In the genomic region with DNA sequence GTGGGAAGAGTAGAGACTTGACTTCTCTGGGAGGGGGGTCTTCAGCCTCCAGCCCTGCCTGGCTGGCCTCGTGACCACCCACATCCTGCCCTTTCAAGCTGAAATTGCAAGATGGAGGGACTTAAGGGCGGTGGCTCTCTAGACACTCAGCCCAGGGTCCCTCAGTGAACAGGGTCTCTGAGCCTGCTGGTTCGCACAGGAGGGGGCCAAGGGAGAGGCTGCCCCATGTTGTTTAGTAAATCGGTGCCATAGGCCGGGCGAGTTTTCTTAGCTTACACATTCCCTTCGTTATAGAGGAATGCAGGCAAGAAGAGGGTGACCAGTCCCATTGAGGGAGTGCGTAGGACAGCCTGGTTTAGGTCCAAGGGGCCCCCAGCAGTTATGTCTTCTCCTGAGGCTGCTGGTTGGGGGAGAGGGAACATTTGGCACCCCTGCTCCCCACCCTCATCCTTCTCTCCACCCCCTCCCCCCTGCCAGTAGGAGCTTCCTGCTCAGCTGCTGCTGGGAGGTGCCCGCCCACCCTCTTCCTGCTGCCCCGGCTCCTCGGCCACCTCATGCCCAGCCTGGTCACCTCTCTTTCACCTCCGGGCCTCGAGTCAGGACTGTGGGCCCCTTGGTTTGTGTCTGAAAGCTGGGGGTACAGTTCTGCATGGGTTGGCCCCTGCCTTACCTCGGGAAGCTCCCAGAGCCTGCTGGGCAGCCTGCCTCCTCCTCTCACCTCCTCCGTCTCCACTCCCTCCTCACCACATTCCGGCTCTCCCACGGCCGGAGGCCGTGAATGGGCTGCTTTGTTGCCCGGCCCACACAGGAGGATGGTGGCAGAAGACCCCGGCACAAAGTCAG, we compare ENCODE assay signal across 9 cellular contexts. TPM values are rescaled to one million over a fixed set of nuclear protein-coding genes. Genes with fewer than 3 reads are reported as not detected.
A peak's percentile ranks its signal among the peaks of the same experiment; 100 is the strongest.
DNase-seq lines count a peak whose midpoint lies in the region; ATAC-seq, FAIRE-seq and TF ChIP-seq lines count a peak whose summit lies in the region.
"Had no signal": no experiment of that assay in that cellular context is flagged by ENCODE, and none has a peak within 500 bp of the region (broad histone marks: within the 10 kb centered on the region; RNA-seq: fewer than 3 reads in every experiment).

No MANE protein-coding gene starts in this region.

- ATAC-seq in Right ventricle myocardium inferior (no peak), body of pancreas (peak; percentile 11), right lobe of liver (peak in 1 of 4 donors; percentile 1), HG03521 (IDR thresholded peaks at IDR 0.05; ENCODE audit: unreplicated experiment) (no peak), GM19324 (IDR thresholded peaks at IDR 0.05; ENCODE audit: low FRiP score, unreplicated experiment) (no peak)

- no peak for FAIRE-seq in urothelium cell line (lab: Jason Lieb, UNC)

- TF ChIP-seq CTCF in body of pancreas (IDR thresholded peaks at IDR 0.05) (no peak), right lobe of liver (IDR thresholded peaks at IDR 0.05) (no peak)

- H3K27me3 ChIP-seq in body of pancreas: no peaks in the 10 kb centered on the region
- no peaks in the 10 kb centered on the region for H3K27me3 ChIP-seq in right lobe of liver

- peak in 2 of 3 donors; percentile 19 to 37 for TF ChIP-seq POLR2A in body of pancreas (IDR thresholded peaks at IDR 0.05)
- TF ChIP-seq POLR2A in right lobe of liver (IDR thresholded peaks at IDR 0.05): no peak

- no peaks in the 10 kb centered on the region for H3K9me3 ChIP-seq in body of pancreas
- no peaks in the 10 kb centered on the region for H3K9me3 ChIP-seq in right lobe of liver

- peak; percentile 59 for DNase-seq in Right ventricle myocardium inferior (ENCODE audit: missing footprints)
- DNase-seq in cardiac septum (ENCODE audit: low spot score): no peak
- peak in 1 of 4 donors; percentile 40 for DNase-seq in body of pancreas
- peak in 1 of 3 donors; percentile 47 for DNase-seq in right lobe of liver
- peak; percentile 39 for DNase-seq in urothelium cell line (ENCODE audit: low spot score)
- DNase-seq in GM19238 (ENCODE audit: insufficient read length, low spot score): no peak
- DNase-seq: stimulated activated CD4-positive, alpha-beta T cell treated with anti-CD3 and anti-CD28 coated beads, Interleukin-1b, Interleukin-23, amount 100 ng/mL, for 48 hours had no signal

- peaks cover 64% of the 10 kb centered on the region for H3K4me1 ChIP-seq in body of pancreas
- peaks cover 0 to 20% (median 4%) of the 10 kb centered on the region in 4 donors for H3K4me1 ChIP-seq in right lobe of liver

- H3K36me3 ChIP-seq in body of pancreas (replicated peaks in 1 of 2; ENCODE audit: insufficient read depth in 1 of 2, low read depth in 2 of 2) (no peaks in the 10 kb centered on the region), right lobe of liver (peaks cover 0 to 11% (median 3%) of the 10 kb centered on the region in 4 donors)

- intact Hi-C loops in Right ventricle myocardium inferior (cut with DNase I): loop anchor here (2.0 kb wide), 1 partner anchor 14 kb away; no protein-coding TSS in a partner anchor
- intact Hi-C loops in cardiac septum (cut with DNase I): loop anchor here (2.0 kb wide), 1 partner anchor 24 kb away; no protein-coding TSS in a partner anchor
- intact Hi-C loops in body of pancreas (cut with DNase I): no loop called here
- intact Hi-C loops in right lobe of liver (cut with DNase I): loop anchor here in 1 of 2 donors (5.0 kb wide), 1 partner anchor 33 kb away; no protein-coding TSS in a partner anchor

- H3K4me3 ChIP-seq in body of pancreas (no peak overlapping the region), right lobe of liver (no peak overlapping the region)

- 59 to 74% methylated on average over 13 to 21 of the region's 21 CpGs for WGBS in body of pancreas, 2 donors
- WGBS in right lobe of liver (ENCODE audit: insufficient coverage, low coverage, low lambda C conversion rate, missing lambda C conversion rate): 66% methylated on average over 7 of the region's 21 CpGs

- H3K27ac ChIP-seq in body of pancreas: peak overlapping the region; percentile 25 to 83 (median 67)
- H3K27ac ChIP-seq in right lobe of liver: peak overlapping the region; percentile 31 to 59 (median 47)

RNA-seq across cellular contexts. Expression of gene FRMD8, which starts 3.9 kb away (rescaled TPM):
- total RNA-seq in Right ventricle myocardium inferior: 8.2 TPM
- total RNA-seq in cardiac septum: 14.4 TPM
- 10 to 100 TPM; 20.0 to 46.8 TPM for total RNA-seq in body of pancreas
- total RNA-seq in right lobe of liver: 10 to 100 TPM in 4 of 6 experiments, 1 to 10 TPM in 2; 7.7 to 17.1 (median 14.3) TPM

RNA-seq across cellular contexts. Expression of gene SLC25A45, which starts 7.9 kb away (rescaled TPM):
- total RNA-seq in Right ventricle myocardium inferior: 5.6 TPM
- 10.5 TPM for total RNA-seq in cardiac septum
- total RNA-seq in body of pancreas: 10 to 100 TPM; 52.4 to 67.2 TPM
- 10 to 100 TPM in 4 of 6 experiments, 1 to 10 TPM in 2; 7.5 to 17.5 (median 12.1) TPM for total RNA-seq in right lobe of liver

RNA-seq across cellular contexts. Expression of gene NEAT1, which starts 32.3 kb away (rescaled TPM):
- total RNA-seq in Right ventricle myocardium inferior: 457 TPM
- total RNA-seq in cardiac septum: 668 TPM
- 100 to 1,000 TPM; 376 to 539 TPM for total RNA-seq in body of pancreas
- total RNA-seq in right lobe of liver: 1,000 to 10,000 TPM in 2 of 6 experiments, 100 to 1,000 TPM in 4; 202 to 1,225 (median 767) TPM

RNA-seq across cellular contexts. Expression of gene TIGD3, which starts 35.8 kb away (rescaled TPM):
- total RNA-seq in Right ventricle myocardium inferior: 0.54 TPM
- not detected for total RNA-seq in cardiac septum
- not detected for total RNA-seq in body of pancreas
- total RNA-seq in right lobe of liver: under 1 TPM in 3 of 6 experiments, not detected in 3; 0.10 to 0.28 (median 0.20) TPM

RNA-seq across cellular contexts. Expression of gene DPF2, which starts 56.7 kb away (rescaled TPM):
- total RNA-seq in Right ventricle myocardium inferior (51.6 TPM), cardiac septum (46.2 TPM), body of pancreas (10 to 100 TPM; 18.1 to 30.1 TPM), right lobe of liver (10 to 100 TPM; 11.1 to 21.7 (median 19.4) TPM)

Comparison
In these comparisons a context has a peak if more than half of its experiments do, and no peak if none do; other contexts are left out.
1. DNase-seq: peak in Right ventricle myocardium inferior (single experiment) and urothelium cell line (single experiment); none in cardiac septum (single experiment) and GM19238 (single experiment).